Comparison of ENCODE assay signal across 18 cellular contexts in genomic region chr1:245648749-245649517, GRCh38.
DNase-seq lines count a peak whose midpoint lies in the region; ATAC-seq and TF ChIP-seq lines count a peak whose summit lies in the region.
"Had no signal": no experiment of that assay in that cellular context is flagged by ENCODE, and none has a peak within 500 bp of the region (broad histone marks: within the 10 kb centered on the region; RNA-seq: fewer than 3 reads in every experiment).

No MANE protein-coding gene starts in this region.

- intact Hi-C loops in A673 (cut with micrococcal nuclease; ENCODE audit: unreplicated experiment): no loop called here
- intact Hi-C loops in PC-9 (cut with micrococcal nuclease; ENCODE audit: unreplicated experiment): no loop called here

- peak overlapping the region in 2 of 7 donors; percentile 3 to 49 for H3K4me3 Mint-ChIP-seq in CD8-positive, alpha-beta memory T cell

- H3F3A ChIP-seq in PC-9 (ENCODE audit: insufficient read depth, low read depth): no peaks in the 10 kb centered on the region

- CTCF ChIA-PET in A673 (lab: Charles Lee) (no interaction called here), PC-9 (lab: Charles Lee) (no interaction called here)
- CTCF ChIA-PET in CD8-positive, alpha-beta memory T cell (lab: Charles Lee): no interaction called here

- H3K9me3 ChIP-seq in A673 (ENCODE audit: low read depth, low read length, poor library complexity, severe bottlenecking) (no peaks in the 10 kb centered on the region), HUES48 (ENCODE audit: control insufficient read depth, insufficient read depth, low read length) (peaks cover 8% of the 10 kb centered on the region; the same call in 1 of the 2 replicates), PC-9 (ENCODE audit: insufficient read depth, low read depth) (no peaks in the 10 kb centered on the region)
- H3K9me3 ChIP-seq in CD8-positive, alpha-beta memory T cell (ENCODE audit: low read length): no peaks in the 10 kb centered on the region
- H3K9me3 ChIP-seq: gastroesophageal sphincter, HAP-1, ovary, testis had no signal

- no peak overlapping the region for H3K9ac ChIP-seq in HUES48 (ENCODE audit: low read depth, low read length)

- H3K27me3 Mint-ChIP-seq in CD8-positive, alpha-beta memory T cell: peaks cover 8 to 46% of the 10 kb centered on the region in 2 donors

- POLR2A ChIA-PET in A673 (lab: Charles Lee; ENCODE audit: low non-redundant PET) (no interaction called here), PC-9 (lab: Charles Lee; ENCODE audit: unreplicated experiment) (no interaction called here)
- POLR2A ChIA-PET in CD8-positive, alpha-beta memory T cell (lab: Charles Lee): no interaction called here

- no peak overlapping the region for H3K4me2 ChIP-seq in PC-9

- no peaks in the 10 kb centered on the region for H3K4me1 Mint-ChIP-seq in CD8-positive, alpha-beta memory T cell

- H3K4me3 ChIP-seq in A673 (ENCODE audit: low read depth, low read length, poor library complexity, severe bottlenecking) (no peak overlapping the region), HUES48 (ENCODE audit: low read depth, low read length) (no peak overlapping the region), PC-9 (no peak overlapping the region)
- H3K4me3 ChIP-seq in CD8-positive, alpha-beta memory T cell (ENCODE audit: low read length): no peak overlapping the region
- H3K4me3 ChIP-seq: gastroesophageal sphincter, HAP-1, ovary, testis had no signal

- no peak overlapping the region for H2AFZ ChIP-seq in PC-9

- H3K36me3 Mint-ChIP-seq in CD8-positive, alpha-beta memory T cell: peaks cover 0 to 3% (median 0%) of the 10 kb centered on the region in 3 donors

- H3K36me3 ChIP-seq in A673 (ENCODE audit: insufficient read depth, low read length, poor library complexity, severe bottlenecking) (no peaks in the 10 kb centered on the region), HUES48 (ENCODE audit: control insufficient read depth, insufficient read depth, low read length) (no peaks in the 10 kb centered on the region), PC-9 (ENCODE audit: low read depth) (no peaks in the 10 kb centered on the region)
- H3K36me3 ChIP-seq in CD8-positive, alpha-beta memory T cell (ENCODE audit: insufficient read depth, low read length): no peaks in the 10 kb centered on the region
- H3K36me3 ChIP-seq: gastroesophageal sphincter, HAP-1, ovary had no signal

- H3K27ac ChIP-seq in A673 (ENCODE audit: low read depth, low read length, poor library complexity, severe bottlenecking): no peak overlapping the region
- peak overlapping the region; percentile 9 for H3K27ac ChIP-seq in HUES48 (ENCODE audit: low read depth, low read length)
- H3K27ac ChIP-seq in PC-9: no peak overlapping the region
- no peak overlapping the region for H3K27ac ChIP-seq in CD8-positive, alpha-beta memory T cell (ENCODE audit: low read depth, low read length)
- H3K27ac ChIP-seq: gastroesophageal sphincter, ovary, testis had no signal

- ATAC-seq in HG03354 (IDR thresholded peaks at IDR 0.05; ENCODE audit: poor library complexity, severe bottlenecking, unreplicated experiment): no peak
- ATAC-seq: gastroesophageal sphincter had no signal

- H3K9me3 Mint-ChIP-seq in CD8-positive, alpha-beta memory T cell: peaks cover 3 to 24% (median 16%) of the 10 kb centered on the region in 5 donors

- H3K27ac Mint-ChIP-seq in CD8-positive, alpha-beta memory T cell: no peak overlapping the region

- no peak for TF ChIP-seq CTCF in A673 (conservative IDR thresholded peaks at IDR 0.05; ENCODE audit: low read depth, low read length)
- TF ChIP-seq CTCF in PC-9 (conservative IDR thresholded peaks at IDR 0.05): no peak

- BruUV-seq in A673 (replicated peaks; lab: Mats Ljungman, UMichigan) (no TSS peak), PC-9 (replicated peaks; lab: Mats Ljungman, UMichigan) (no TSS peak)

- H4K20me1 ChIP-seq in PC-9 (ENCODE audit: insufficient read depth): no peaks in the 10 kb centered on the region

- H3K4me1 ChIP-seq in A673 (ENCODE audit: insufficient read depth, low read length, poor library complexity, severe bottlenecking): no peaks in the 10 kb centered on the region
- peaks cover 6% of the 10 kb centered on the region; the same call in 1 of the 2 replicates for H3K4me1 ChIP-seq in HUES48 (ENCODE audit: control insufficient read depth, insufficient read depth, low read length)
- no peaks in the 10 kb centered on the region for H3K4me1 ChIP-seq in PC-9 (replicated peaks; ENCODE audit: insufficient read depth)
- no peaks in the 10 kb centered on the region for H3K4me1 ChIP-seq in CD8-positive, alpha-beta memory T cell (ENCODE audit: insufficient read depth, low read length)
- H3K4me1 ChIP-seq: gastroesophageal sphincter, HAP-1, testis had no signal

- no peaks in the 10 kb centered on the region for H3K79me2 ChIP-seq in PC-9 (ENCODE audit: low read depth)

- H3K27me3 ChIP-seq in A673 (replicated peaks; ENCODE audit: insufficient read depth, low read depth, low read length, poor library complexity) (peaks cover 15% of the 10 kb centered on the region), HUES48 (ENCODE audit: control insufficient read depth, insufficient read depth, low read length) (no peaks in the 10 kb centered on the region), PC-9 (ENCODE audit: insufficient read depth, low read depth) (peaks cover 67% of the 10 kb centered on the region)
- H3K27me3 ChIP-seq in CD8-positive, alpha-beta memory T cell (ENCODE audit: insufficient read depth, low read length, poor library complexity, severe bottlenecking): peaks cover 3% of the 10 kb centered on the region
- H3K27me3 ChIP-seq: gastroesophageal sphincter, ovary, testis had no signal

- H3K9me2 ChIP-seq in PC-9 (ENCODE audit: insufficient read depth): no peaks in the 10 kb centered on the region

- DNase-seq in A673 (ENCODE audit: low spot score) (peak; percentile 39), ELF-1 (ENCODE audit: low read depth, low spot score) (peak; percentile 84), iPS-NIHi11 (ENCODE audit: low spot score) (peak; percentile 64), PC-9 (no peak)
- no peak for DNase-seq in CD8-positive, alpha-beta memory T cell
- DNase-seq: activated CD4-positive, alpha-beta T cell treated with anti-CD3 and anti-CD28 coated beads for 4 hours; GDM1; NCI-H1694; NCI-H524; ovary; stimulated activated CD4-positive, alpha-beta T cell treated with anti-CD3 and anti-CD28 coated beads, Interleukin-4, amount 100 ng/mL, for 24 hours; stimulated activated CD8-positive, alpha-beta memory T cell treated with anti-CD3 and anti-CD28 coated beads, Interleukin-4, amount 100 ng/mL, for 48 hours; T1000; testis had no signal

Comparison
In these comparisons a context has a peak if more than half of its experiments do, and no peak if none do; other contexts are left out.
1. DNase-seq: peak in A673 (single experiment), ELF-1 (single experiment) and iPS-NIHi11 (single experiment); none in PC-9 (0 of 2) and CD8-positive, alpha-beta memory T cell (0 of 5).